Comparison of ENCODE assay signal across 3 cellular contexts in the genomic region with DNA sequence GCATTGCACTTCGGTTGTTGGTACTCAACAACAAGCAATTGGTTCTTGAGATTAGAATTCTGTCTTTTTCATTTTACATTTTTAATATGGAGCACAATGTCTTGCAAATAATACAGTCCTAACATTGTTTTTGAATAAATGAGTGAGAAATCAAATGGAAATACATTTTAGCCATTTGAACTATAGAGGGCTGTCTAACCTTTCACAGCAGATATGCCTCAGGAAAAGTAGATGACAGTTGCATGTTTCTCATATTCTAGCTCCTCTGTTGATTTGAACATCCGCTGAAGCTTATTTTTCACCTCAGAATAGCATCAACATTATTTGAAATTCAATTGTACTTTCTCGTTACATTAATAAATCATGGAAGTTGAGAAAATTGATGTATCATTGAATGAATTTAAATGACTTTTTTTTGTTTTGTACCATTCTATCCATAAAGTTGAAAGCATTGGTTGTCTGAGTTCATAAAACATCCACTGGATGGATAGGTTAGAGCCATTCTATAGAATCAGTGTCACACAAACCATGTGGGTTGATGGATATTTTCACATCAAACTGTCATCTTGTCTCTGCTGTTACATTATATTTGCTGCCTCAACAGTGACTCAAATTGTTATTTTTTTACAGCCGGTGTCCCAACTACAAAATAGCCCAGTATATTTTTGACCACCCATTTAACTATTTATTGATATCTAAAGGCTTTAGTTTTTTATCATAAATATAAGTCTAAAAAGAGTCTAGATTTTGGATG.
TF ChIP-seq lines count a peak whose summit lies in the region.

No MANE protein-coding gene starts in this region.

TF ChIP-seq in SK-N-SH, 30 proteins besides CTCF, POLR2A, EP300 and RAD21:
- no peak for TF ChIP-seq JUND (IDR thresholded peaks at IDR 0.05)
- peak; percentile 28; the same call in 1 of the 2 replicates for TF ChIP-seq SMC3 (IDR thresholded peaks at IDR 0.05; ENCODE audit: low read depth, low read length)
- TF ChIP-seq RCOR1 (IDR thresholded peaks at IDR 0.05; ENCODE audit: low read length) = no peak

TF ChIP-seq in SK-N-SH treated with all-trans-retinoic acid at 6 μM for 48 hours, 23 proteins besides CTCF, POLR2A, EP300 and RAD21:
- TF ChIP-seq ZNF565 (CRISPR knock-in tag; conservative IDR thresholded peaks at IDR 0.05; ENCODE audit: low read depth) (no peak), OSR1 (CRISPR knock-in tag; IDR thresholded peaks at IDR 0.05) (no peak), CSDC2 (CRISPR knock-in tag; IDR thresholded peaks at IDR 0.05) (no peak), ISL1 (CRISPR knock-in tag; IDR thresholded peaks at IDR 0.05) (no peak), TCF4 (CRISPR knock-in tag; IDR thresholded peaks at IDR 0.05; ENCODE audit: borderline replicate concordance) (no peak), PPARA (CRISPR knock-in tag; IDR thresholded peaks at IDR 0.05; ENCODE audit: borderline replicate concordance) (no peak), BACH2 (CRISPR knock-in tag; IDR thresholded peaks at IDR 0.05; ENCODE audit: borderline replicate concordance) (no peak), ZFP30 (CRISPR knock-in tag; IDR thresholded peaks at IDR 0.05) (no peak), ARNTL (CRISPR knock-in tag; IDR thresholded peaks at IDR 0.05; ENCODE audit: borderline replicate concordance, low read depth) (no peak), ZNF70 (CRISPR knock-in tag; IDR thresholded peaks at IDR 0.05) (no peak), SNAI2 (CRISPR knock-in tag; IDR thresholded peaks at IDR 0.05) (no peak)
- TF ChIP-seq, protein P1, sequence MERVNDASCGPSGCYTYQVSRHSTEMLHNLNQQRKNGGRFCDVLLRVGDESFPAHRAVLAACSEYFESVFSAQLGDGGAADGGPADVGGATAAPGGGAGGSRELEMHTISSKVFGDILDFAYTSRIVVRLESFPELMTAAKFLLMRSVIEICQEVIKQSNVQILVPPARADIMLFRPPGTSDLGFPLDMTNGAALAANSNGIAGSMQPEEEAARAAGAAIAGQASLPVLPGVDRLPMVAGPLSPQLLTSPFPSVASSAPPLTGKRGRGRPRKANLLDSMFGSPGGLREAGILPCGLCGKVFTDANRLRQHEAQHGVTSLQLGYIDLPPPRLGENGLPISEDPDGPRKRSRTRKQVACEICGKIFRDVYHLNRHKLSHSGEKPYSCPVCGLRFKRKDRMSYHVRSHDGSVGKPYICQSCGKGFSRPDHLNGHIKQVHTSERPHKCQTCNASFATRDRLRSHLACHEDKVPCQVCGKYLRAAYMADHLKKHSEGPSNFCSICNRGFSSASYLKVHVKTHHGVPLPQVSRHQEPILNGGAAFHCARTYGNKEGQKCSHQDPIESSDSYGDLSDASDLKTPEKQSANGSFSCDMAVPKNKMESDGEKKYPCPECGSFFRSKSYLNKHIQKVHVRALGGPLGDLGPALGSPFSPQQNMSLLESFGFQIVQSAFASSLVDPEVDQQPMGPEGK (CRISPR knock-in tag; IDR thresholded peaks at IDR 0.05; ENCODE audit: borderline replicate concordance) = no peak

TF ChIP-seq in H1, 55 proteins besides CTCF, POLR2A, EP300 and RAD21:
- TF ChIP-seq ZNF274 (IDR thresholded peaks at IDR 0.05; ENCODE audit: borderline replicate concordance, extremely low read depth, low read length) (no peak), TAF7 (optimal IDR thresholded peaks at IDR 0.05; ENCODE audit: borderline replicate concordance, low read depth, low read length) (no peak), NRF1 (IDR thresholded peaks at IDR 0.05; ENCODE audit: low read depth, low read length) (no peak), JUND (IDR thresholded peaks at IDR 0.05; ENCODE audit: low read length) (no peak), CBX8 (IDR thresholded peaks at IDR 0.05; ENCODE audit: borderline replicate concordance, low read depth, low read length) (no peak), RBBP5 (IDR thresholded peaks at IDR 0.05; ENCODE audit: borderline replicate concordance, low read depth, low read length) (no peak), CHD2 (IDR thresholded peaks at IDR 0.05; ENCODE audit: low read length) (no peak), CREB1 (IDR thresholded peaks at IDR 0.05) (no peak), HDAC2 (IDR thresholded peaks at IDR 0.05; ENCODE audit: borderline replicate concordance in 1 of 2, low read depth in 2 of 2, low read length in 2 of 2) (no peak), ASH2L (IDR thresholded peaks at IDR 0.05; ENCODE audit: low read length) (no peak)
- TF ChIP-seq, protein P2, sequence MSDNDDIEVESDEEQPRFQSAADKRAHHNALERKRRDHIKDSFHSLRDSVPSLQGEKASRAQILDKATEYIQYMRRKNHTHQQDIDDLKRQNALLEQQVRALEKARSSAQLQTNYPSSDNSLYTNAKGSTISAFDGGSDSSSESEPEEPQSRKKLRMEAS (IDR thresholded peaks at IDR 0.05) = no peak
